1 cellular context compared by ENCODE assay signal in genomic region chr9:133147412-133148271, GRCh38.
A peak's percentile ranks its signal among the peaks of the same experiment; 100 is the strongest.
TF ChIP-seq lines count a peak whose summit lies in the region.

No MANE protein-coding gene starts in this region.

TF ChIP-seq in HepG2, 621 proteins besides CTCF, POLR2A, EP300 and RAD21 (continues in another document):
- TF ChIP-seq HNF1B (CRISPR knock-in tag; IDR thresholded peaks at IDR 0.05), result no peak
- no peak for TF ChIP-seq ATRX (CRISPR knock-in tag; IDR thresholded peaks at IDR 0.05; ENCODE audit: borderline replicate concordance)
- no peak for TF ChIP-seq FLYWCH1 (CRISPR knock-in tag; IDR thresholded peaks at IDR 0.05)
- TF ChIP-seq NFE2L1 (CRISPR knock-in tag; IDR thresholded peaks at IDR 0.05; ENCODE audit: borderline replicate concordance), result no peak
- TF ChIP-seq ZBTB33 (CRISPR knock-in tag; IDR thresholded peaks at IDR 0.05), result peak; percentile 33; the same call in 1 of the 2 replicates
- no peak; the same call in 1 of the 2 replicates for TF ChIP-seq ZNF691 (CRISPR knock-in tag; IDR thresholded peaks at IDR 0.05; ENCODE audit: borderline replicate concordance, low read depth)
- TF ChIP-seq ZNF17 (CRISPR knock-in tag; IDR thresholded peaks at IDR 0.05), result no peak
- no peak for TF ChIP-seq CEBPG (CRISPR knock-in tag; IDR thresholded peaks at IDR 0.05)
- no peak for TF ChIP-seq RARG (CRISPR knock-in tag; IDR thresholded peaks at IDR 0.05; ENCODE audit: low read depth)
- TF ChIP-seq ARNT2 (CRISPR knock-in tag; IDR thresholded peaks at IDR 0.05; ENCODE audit: low read depth), result no peak
- no peak for TF ChIP-seq ZNF329 (CRISPR knock-in tag; IDR thresholded peaks at IDR 0.05; ENCODE audit: low read depth)
- no peak for TF ChIP-seq ZNF232 (CRISPR knock-in tag; IDR thresholded peaks at IDR 0.05; ENCODE audit: borderline replicate concordance)
- 0 out of 2 replicates have a peak, but pooled peaks have one; percentile 72 for TF ChIP-seq ZNF333 (CRISPR knock-in tag; IDR thresholded peaks at IDR 0.05; ENCODE audit: borderline replicate concordance)
- TF ChIP-seq NR1H2 (CRISPR knock-in tag; IDR thresholded peaks at IDR 0.05; ENCODE audit: borderline replicate concordance, low read depth), result no peak
- TF ChIP-seq CCDC6 (CRISPR knock-in tag; IDR thresholded peaks at IDR 0.05), result no peak
- TF ChIP-seq ZNF331 (CRISPR knock-in tag; IDR thresholded peaks at IDR 0.05), result 0 out of 2 replicates have a peak, but pooled peaks have one; percentile 29
- no peak for TF ChIP-seq ZNF30 (CRISPR knock-in tag; IDR thresholded peaks at IDR 0.05)
- 0 out of 2 replicates have a peak, but pooled peaks have one; percentile 14 for TF ChIP-seq NRL (CRISPR knock-in tag; IDR thresholded peaks at IDR 0.05; ENCODE audit: borderline replicate concordance)
- no peak for TF ChIP-seq CBFB (CRISPR knock-in tag; IDR thresholded peaks at IDR 0.05)
- no peak for TF ChIP-seq ZNF597 (CRISPR knock-in tag; IDR thresholded peaks at IDR 0.05)
- no peak for TF ChIP-seq KDM5A (IDR thresholded peaks at IDR 0.05; ENCODE audit: borderline replicate concordance, low read length)
- TF ChIP-seq ZFP90 (CRISPR knock-in tag; IDR thresholded peaks at IDR 0.05; ENCODE audit: borderline replicate concordance), result no peak
- no peak for TF ChIP-seq FIP1L1 (IDR thresholded peaks at IDR 0.05; ENCODE audit: borderline replicate concordance, insufficient read depth, low read depth, low read length)
- TF ChIP-seq TCF12 (IDR thresholded peaks at IDR 0.05), result no peak
- TF ChIP-seq TCF12 (CRISPR knock-in tag; IDR thresholded peaks at IDR 0.05), result no peak
- TF ChIP-seq THAP11 (CRISPR knock-in tag; IDR thresholded peaks at IDR 0.05), result 0 out of 2 replicates have a peak, but pooled peaks have one; percentile 25
- no peak for TF ChIP-seq FOXJ3 (CRISPR knock-in tag; IDR thresholded peaks at IDR 0.05; ENCODE audit: borderline replicate concordance)
- TF ChIP-seq SOX6 (IDR thresholded peaks at IDR 0.05), result no peak
- TF ChIP-seq SOX6 (CRISPR knock-in tag; IDR thresholded peaks at IDR 0.05), result 0 out of 2 replicates have a peak, but pooled peaks have one; percentile 24
- no peak for TF ChIP-seq ONECUT2 (CRISPR knock-in tag; IDR thresholded peaks at IDR 0.05)
- 0 out of 2 replicates have a peak, but pooled peaks have one; percentile 10 for TF ChIP-seq TFAP4 (IDR thresholded peaks at IDR 0.05; ENCODE audit: borderline replicate concordance, low read depth)
- TF ChIP-seq GATAD1 (CRISPR knock-in tag; IDR thresholded peaks at IDR 0.05), result no peak
- TF ChIP-seq CHD4 (IDR thresholded peaks at IDR 0.05; ENCODE audit: borderline replicate concordance, low read length), result no peak
- no peak for TF ChIP-seq MLXIP (CRISPR knock-in tag; IDR thresholded peaks at IDR 0.05; ENCODE audit: borderline replicate concordance)
- TF ChIP-seq RAD51 (IDR thresholded peaks at IDR 0.05; ENCODE audit: borderline replicate concordance), result no peak
- 0 out of 2 replicates have a peak, but pooled peaks have one; percentile 15 for TF ChIP-seq YEATS2 (CRISPR knock-in tag; IDR thresholded peaks at IDR 0.05; ENCODE audit: borderline replicate concordance)
- TF ChIP-seq NFKBIZ (CRISPR knock-in tag; IDR thresholded peaks at IDR 0.05), result no peak
- TF ChIP-seq PPARG (CRISPR knock-in tag; conservative IDR thresholded peaks at IDR 0.05), result no peak
- TF ChIP-seq THAP7 (CRISPR knock-in tag; IDR thresholded peaks at IDR 0.05), result no peak
- no peak for TF ChIP-seq CHD2 (IDR thresholded peaks at IDR 0.05; ENCODE audit: low read depth, low read length)
- peak; percentile 58 for TF ChIP-seq SMC3 (IDR thresholded peaks at IDR 0.05; ENCODE audit: low read length)
- no peak for TF ChIP-seq ZNF143 (CRISPR knock-in tag; IDR thresholded peaks at IDR 0.05)
- TF ChIP-seq KDM5B (CRISPR knock-in tag; IDR thresholded peaks at IDR 0.05; ENCODE audit: borderline replicate concordance), result 0 out of 2 replicates have a peak, but pooled peaks have one; percentile 23
- TF ChIP-seq ZNF563 (CRISPR knock-in tag; IDR thresholded peaks at IDR 0.05), result no peak
- no peak for TF ChIP-seq NBN (conservative IDR thresholded peaks at IDR 0.05)
- no peak for TF ChIP-seq ZNF567 (CRISPR knock-in tag; IDR thresholded peaks at IDR 0.05; ENCODE audit: borderline replicate concordance)
- no peak for TF ChIP-seq ETV5 (CRISPR knock-in tag; IDR thresholded peaks at IDR 0.05; ENCODE audit: borderline replicate concordance)
- no peak for TF ChIP-seq SUZ12 (IDR thresholded peaks at IDR 0.05; ENCODE audit: low read depth, low read length)
- no peak for TF ChIP-seq ATF3 (CRISPR knock-in tag; IDR thresholded peaks at IDR 0.05)
- TF ChIP-seq ZNF510 (CRISPR knock-in tag; IDR thresholded peaks at IDR 0.05; ENCODE audit: low read depth), result no peak
- no peak for TF ChIP-seq RXRA (CRISPR knock-in tag; IDR thresholded peaks at IDR 0.05)
- no peak for TF ChIP-seq SPEN (CRISPR knock-in tag; IDR thresholded peaks at IDR 0.05; ENCODE audit: low read depth)
- peak; percentile 10; the same call in 1 of the 2 replicates for TF ChIP-seq RXRB (CRISPR knock-in tag; IDR thresholded peaks at IDR 0.05; ENCODE audit: borderline replicate concordance)
- no peak for TF ChIP-seq ZNF414 (CRISPR knock-in tag; IDR thresholded peaks at IDR 0.05)
- TF ChIP-seq HNRNPL (IDR thresholded peaks at IDR 0.05; ENCODE audit: low read depth, low read length), result no peak
- TF ChIP-seq ZNF18 (CRISPR knock-in tag; IDR thresholded peaks at IDR 0.05; ENCODE audit: insufficient replicate concordance), result no peak
- TF ChIP-seq MYNN (CRISPR knock-in tag; IDR thresholded peaks at IDR 0.05; ENCODE audit: low read depth), result no peak
- TF ChIP-seq ZNF891 (CRISPR knock-in tag; IDR thresholded peaks at IDR 0.05), result peak; percentile 77; the same call in 1 of the 2 replicates
- TF ChIP-seq RBM22 (optimal IDR thresholded peaks at IDR 0.05; ENCODE audit: low read length), result no peak
- TF ChIP-seq ZEB1 (IDR thresholded peaks at IDR 0.05; ENCODE audit: insufficient replicate concordance, low read depth), result peak; percentile 45
- TF ChIP-seq TARDBP (CRISPR knock-in tag; IDR thresholded peaks at IDR 0.05), result no peak
- no peak for TF ChIP-seq FOXK2 (IDR thresholded peaks at IDR 0.05)
- no peak for TF ChIP-seq HNF4A (CRISPR knock-in tag; IDR thresholded peaks at IDR 0.05)
